ENCODE assay signal across 8 cellular contexts in the genomic region with DNA sequence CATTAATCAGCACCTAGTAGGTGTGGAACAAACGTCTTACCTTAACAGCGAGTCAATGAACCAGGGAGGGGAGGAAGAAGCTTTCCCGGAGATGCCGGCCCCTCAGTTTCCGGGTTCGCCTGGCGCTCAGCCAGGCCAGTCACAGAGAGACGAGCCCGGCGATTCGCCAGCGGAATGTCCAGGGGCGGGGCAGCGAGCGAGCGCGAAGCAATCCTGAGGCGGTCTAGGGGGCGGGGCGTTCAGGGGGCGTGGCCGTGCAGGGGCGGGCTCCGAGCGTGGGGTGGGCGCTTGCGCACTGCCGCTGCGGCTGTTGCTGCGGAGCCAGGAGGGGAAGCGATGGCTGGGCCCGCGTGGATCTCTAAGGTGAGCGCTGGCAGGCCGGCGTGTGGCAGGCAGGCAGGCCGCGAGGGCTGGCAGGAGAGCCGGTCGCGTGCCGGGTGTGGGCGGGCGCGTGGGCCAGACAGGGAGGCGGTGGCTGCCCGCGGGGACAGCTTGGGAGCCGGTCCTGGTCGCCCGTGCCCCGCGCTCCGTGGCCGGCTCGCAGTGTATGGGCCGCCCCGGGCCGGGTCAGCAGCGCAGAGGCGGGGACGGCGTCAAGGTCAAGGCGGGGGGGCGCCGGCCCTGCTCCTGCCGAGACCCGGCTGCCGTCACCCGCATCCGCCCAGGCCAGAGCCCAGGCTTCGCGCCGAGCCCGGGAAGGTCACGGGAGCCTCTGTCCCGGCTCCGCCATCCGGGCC. TPM values are rescaled to one million over a fixed set of nuclear protein-coding genes. Genes with fewer than 3 reads are reported as not detected.
DNase-seq lines count a peak whose midpoint lies in the region; ATAC-seq and TF ChIP-seq lines count a peak whose summit lies in the region.

Gene IDH3A, plus strand, starts transcription at position 295 of the 737 bp plus-strand sequence. Its CDS starts 42 bp downstream, at position 337.

- peak in 1 of 6 experiments; percentile 3 for TF ChIP-seq CTCF in Peyer's patch (IDR thresholded peaks at IDR 0.05)

- H3K4me3 ChIP-seq in Peyer's patch (peak within 1 kb of the TSS; percentile 90 to 98 (median 93)), muscle layer of duodenum (ENCODE audit: low read depth in 1 of 2, low read length in 2 of 2) (peak within 1 kb of the TSS; percentile 85 to 86)

- ATAC-seq in GM21786 (IDR thresholded peaks at IDR 0.05; ENCODE audit: unreplicated experiment), result peak; percentile 77
- peak; percentile 97 for ATAC-seq in esophagus mucosa

- DNase-seq in DMS79 treated with DMSO at 0.1 percent for 48 hours (lab: John Stamatoyannopoulos, UW), result peak; percentile 64
- peak; percentile 99 to 100 (median 100) for DNase-seq in Peyer's patch
- peak; percentile 100 for DNase-seq in activated T-cell treated with anti-CD3 and anti-CD28 coated beads, Interleukin-2, amount 50 U/mL, for 48 hours
- DNase-seq in stimulated activated CD8-positive, alpha-beta memory T cell treated with anti-CD3 and anti-CD28 coated beads, Interleukin-7, amount 100 ng/mL, for 24 hours (ENCODE audit: low read depth), result peak; percentile 99

- H3K4me1 ChIP-seq in Peyer's patch (peaks cover 0 to 22% (median 2%) of the 10 kb centered on the region in 4 donors), muscle layer of duodenum (ENCODE audit: control insufficient read depth in 1 of 2, insufficient read depth in 2 of 2, low read length in 2 of 2) (peaks cover 6 to 8% of the 10 kb centered on the region in 2 donors)

- H3K27me3 ChIP-seq in Peyer's patch (no peaks in the 10 kb centered on the region), muscle layer of duodenum (ENCODE audit: low read depth, low read length) (no peaks in the 10 kb centered on the region)

- peaks cover 4% of the 10 kb centered on the region; the same call in 1 of the 2 replicates for H3K36me3 ChIP-seq in KOPT-K1 (ENCODE audit: insufficient read depth, low read length)
- H3K36me3 ChIP-seq in Peyer's patch, result no peaks in the 10 kb centered on the region
- H3K36me3 ChIP-seq in muscle layer of duodenum (ENCODE audit: control insufficient read depth in 1 of 2, insufficient read depth in 2 of 2, low read length in 2 of 2), result no peaks in the 10 kb centered on the region

- H3K9me3 ChIP-seq in KOPT-K1 (ENCODE audit: insufficient read depth, low read length, poor library complexity, severe bottlenecking) (no peaks in the 10 kb centered on the region), Peyer's patch (no peaks in the 10 kb centered on the region), muscle layer of duodenum (ENCODE audit: control insufficient read depth in 1 of 2, low read length in 2 of 2) (no peaks in the 10 kb centered on the region)

- H3K27ac ChIP-seq in KOPT-K1 (ENCODE audit: low read depth, low read length, poor library complexity, severe bottlenecking) (peak within 1 kb of the TSS; percentile 69), Peyer's patch (peak within 1 kb of the TSS; percentile 84 to 92 (median 92)), muscle layer of duodenum (ENCODE audit: low read length) (peak within 1 kb of the TSS; percentile 80)

- TF ChIP-seq POLR2A in Peyer's patch (IDR thresholded peaks at IDR 0.05), result peak; percentile 63 to 88

RNA-seq across cellular contexts. Expression of gene IDH3A, which starts in this region (rescaled TPM):
- total RNA-seq in Peyer's patch (100 to 1,000 TPM; 102 to 175 (median 118) TPM), esophagus mucosa (99.2 TPM)

Comparison
In these comparisons a context has a peak if more than half of its experiments do, and no peak if none do; other contexts are left out.
1. Peak in every context shown above with its lines: DNase-seq, ATAC-seq, H3K4me3 ChIP-seq and H3K27ac ChIP-seq.